18 cellular contexts compared by ENCODE assay signal in genomic region chr4:3177905-3178304, GRCh38.
"Had no signal": no experiment of that assay in that cellular context is flagged by ENCODE, and none has a peak within 500 bp of the region (broad histone marks: within the 10 kb centered on the region; RNA-seq: fewer than 3 reads in every experiment).

No MANE protein-coding gene starts in this region.

- H3K27me3 Mint-ChIP-seq: naive thymus-derived CD8-positive, alpha-beta T cell; type B pancreatic cell had no signal

- ATAC-seq: esophagus mucosa; left lobe of liver; mucosa of descending colon; naive thymus-derived CD8-positive, alpha-beta T cell; psoas muscle; right lobe of liver; stimulated activated effector memory CD8-positive, alpha-beta T cell treated with anti-CD3 and anti-CD28 coated beads, Interleukin-12 subunit alpha, Interleukin-12 subunit beta, amount 100 ng/mL, for 72 hours; stimulated activated naive CD8-positive, alpha-beta T cell treated with anti-CD3 and anti-CD28 coated beads, Interleukin-15, Interleukin-2, amounts not matched to agents 100 U/mL and 50 U/mL, for 24 hours had no signal

- DNase-seq: effector CD4-positive, alpha-beta T cell; islet precursor cell; mammary epithelial cell; mucosa of descending colon; naive thymus-derived CD8-positive, alpha-beta T cell; ovary; psoas muscle; retina; right lobe of liver; stimulated activated CD4-positive, alpha-beta T cell treated with anti-CD3 and anti-CD28 coated beads, Interleukin-4, amount 100 ng/mL, for 1 hour; stimulated activated CD8-positive, alpha-beta memory T cell treated with anti-CD3 and anti-CD28 coated beads, Interleukin-4, amount 100 ng/mL, for 48 hours; stimulated activated naive CD8-positive, alpha-beta T cell treated with anti-CD3 and anti-CD28 coated beads, Interleukin-15, Interleukin-2, amounts not matched to agents 100 U/mL and 50 U/mL, for 24 hours; thyroid gland had no signal

- H3K9me3 Mint-ChIP-seq: naive thymus-derived CD8-positive, alpha-beta T cell; neural crest cell; stimulated activated effector memory CD8-positive, alpha-beta T cell treated with anti-CD3 and anti-CD28 coated beads, Interleukin-12 subunit alpha, Interleukin-12 subunit beta, amount 100 ng/mL, for 72 hours; type B pancreatic cell had no signal

- H3K27ac Mint-ChIP-seq: naive thymus-derived CD8-positive, alpha-beta T cell; stimulated activated effector memory CD8-positive, alpha-beta T cell treated with anti-CD3 and anti-CD28 coated beads, Interleukin-12 subunit alpha, Interleukin-12 subunit beta, amount 100 ng/mL, for 72 hours had no signal

- H3K4me3 Mint-ChIP-seq: naive thymus-derived CD8-positive, alpha-beta T cell; neural crest cell; stimulated activated effector memory CD8-positive, alpha-beta T cell treated with anti-CD3 and anti-CD28 coated beads, Interleukin-12 subunit alpha, Interleukin-12 subunit beta, amount 100 ng/mL, for 72 hours; type B pancreatic cell had no signal
